8 cellular contexts compared by ENCODE assay signal in the genomic region with DNA sequence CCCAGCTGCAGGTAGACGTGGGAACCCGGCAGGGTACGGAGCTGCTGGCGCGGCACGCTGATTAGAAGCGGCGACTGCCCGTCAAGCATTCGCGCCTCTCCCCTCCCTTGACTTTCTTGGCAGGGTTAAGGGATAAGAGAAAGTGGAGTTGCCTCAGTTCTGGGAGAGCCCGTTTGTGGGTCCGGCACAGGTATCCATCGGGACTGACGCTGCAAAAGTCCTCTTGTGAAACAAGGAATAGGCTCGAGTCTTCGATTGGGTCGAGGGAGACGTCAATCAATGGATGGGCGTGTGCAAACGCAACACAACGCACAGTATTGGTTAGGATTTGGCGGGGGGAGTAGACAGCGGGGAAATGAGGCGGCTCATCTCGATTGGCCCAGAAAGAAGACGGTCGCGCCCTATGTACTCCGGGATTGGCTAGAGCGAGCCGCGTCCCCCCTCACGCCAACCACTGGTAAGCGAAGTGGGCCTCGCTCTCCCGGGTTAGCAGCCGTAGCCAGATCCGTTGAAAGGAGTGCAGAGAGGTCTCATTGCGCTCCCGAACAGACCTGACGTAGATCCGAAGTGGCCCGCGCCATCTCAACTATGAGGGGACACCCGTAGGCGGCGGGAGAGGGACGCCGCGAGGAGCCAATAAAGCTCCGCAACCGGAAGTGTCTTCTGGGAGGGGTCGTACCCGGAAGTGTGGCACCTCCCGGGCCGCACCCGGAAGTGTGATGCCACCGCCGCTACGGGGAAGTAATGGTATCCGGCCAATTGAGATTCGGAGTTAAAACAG. TPM values are rescaled to one million over a fixed set of nuclear protein-coding genes. Genes with fewer than 3 reads are reported as not detected.
A peak's percentile ranks its signal among the peaks of the same experiment; 100 is the strongest.
DNase-seq lines count a peak whose midpoint lies in the region; ATAC-seq and TF ChIP-seq lines count a peak whose summit lies in the region.

TSS of gene MON1B (plus strand) at position 713 of the 781 bp plus-strand sequence. CDS start 296 bp downstream, outside the sequence.

- no peaks in the 10 kb centered on the region for H3K27me3 ChIP-seq in BJ (ENCODE audit: control insufficient read depth, insufficient read depth, low read length)
- H3K27me3 ChIP-seq in colonic mucosa: no peaks in the 10 kb centered on the region
- no peaks in the 10 kb centered on the region for H3K27me3 ChIP-seq in layer of hippocampus (ENCODE audit: control insufficient read depth, insufficient read depth, low read length)

- peaks cover 11% of the 10 kb centered on the region for H3K9me3 Mint-ChIP-seq in activated CD4-positive, alpha-beta T cell treated with anti-CD3 and anti-CD28 coated beads, Interleukin-2, amount 10 ng/mL, durations not matched to agents 24 days and 14 days

- peak within 1 kb of the TSS; percentile 97 for H3K4me3 Mint-ChIP-seq in activated CD4-positive, alpha-beta T cell treated with anti-CD3 and anti-CD28 coated beads, Interleukin-2, amount 10 ng/mL, durations not matched to agents 24 days and 14 days

- peaks cover 8% of the 10 kb centered on the region for H3K4me1 ChIP-seq in colonic mucosa

- ATAC-seq in GM19324 (IDR thresholded peaks at IDR 0.05; ENCODE audit: low FRiP score, unreplicated experiment): peak; percentile 98
- ATAC-seq in HG03469 (IDR thresholded peaks at IDR 0.05; ENCODE audit: unreplicated experiment): peak; percentile 92

- TF ChIP-seq CTCF in BJ (IDR thresholded peaks at IDR 0.05; ENCODE audit: insufficient read depth, low read depth, low read length) (no peak), colonic mucosa (IDR thresholded peaks at IDR 0.05) (no peak)

- CTCF ChIA-PET in BJ (lab: Yijun Ruan, JAX): interaction anchor here (0.8 to 2.3 kb wide), 3 partner anchors 9 to 20 kb away, joined by 3 to 8 read pairs (median 4); no protein-coding TSS in a partner anchor

- H3K27me3 Mint-ChIP-seq in activated CD4-positive, alpha-beta T cell treated with anti-CD3 and anti-CD28 coated beads, Interleukin-2, amount 10 ng/mL, durations not matched to agents 24 days and 14 days: peaks cover 10% of the 10 kb centered on the region

- H3K27ac ChIP-seq in colonic mucosa (peak within 1 kb of the TSS; percentile 99), layer of hippocampus (ENCODE audit: low read depth, low read length) (peak within 1 kb of the TSS; percentile 100)

- H3K4me3 ChIP-seq in BJ (ENCODE audit: low read depth, low read length): peak within 1 kb of the TSS; percentile 84
- peak within 1 kb of the TSS; percentile 87 for H3K4me3 ChIP-seq in colonic mucosa

- peak within 1 kb of the TSS; percentile 99 for H3K27ac Mint-ChIP-seq in activated CD4-positive, alpha-beta T cell treated with anti-CD3 and anti-CD28 coated beads, Interleukin-2, amount 10 ng/mL, durations not matched to agents 24 days and 14 days

- H3K36me3 ChIP-seq in BJ (ENCODE audit: control insufficient read depth, insufficient read depth, low read length) (peaks cover 12% of the 10 kb centered on the region), colonic mucosa (peaks cover 4% of the 10 kb centered on the region)

- DNase-seq in BJ (ENCODE audit: low read depth) (peak; percentile 98), NCI-H526 treated with DMSO at 0.1 percent for 48 hours (lab: John Stamatoyannopoulos, UW) (peak; percentile 96), colonic mucosa (peak; percentile 97)
- peak; percentile 98 for DNase-seq in activated CD4-positive, alpha-beta T cell treated with anti-CD3 and anti-CD28 coated beads, Interleukin-2, amount 10 ng/mL, durations not matched to agents 24 days and 14 days
- DNase-seq in stimulated activated CD4-positive, alpha-beta T cell treated with anti-CD3 and anti-CD28 coated beads, Interleukin-1b, Interleukin-23, amount 100 ng/mL, for 4 hours (ENCODE audit: low read depth in 2 of 2): peak; percentile 80 to 85

- peak within 1 kb of the TSS; percentile 86 to 95 for H3K9ac ChIP-seq in colonic mucosa (ENCODE audit: low read depth in 2 of 2, low read length in 2 of 2)

- no peaks in the 10 kb centered on the region for H3K9me3 ChIP-seq in colonic mucosa

- intact Hi-C loops in activated CD4-positive, alpha-beta T cell treated with anti-CD3 and anti-CD28 coated beads, Interleukin-2, amount 10 ng/mL, durations not matched to agents 24 days and 14 days (cut with micrococcal nuclease): loop anchor here (1.0 to 2.0 kb wide), 6 partner anchors 22 to 1757 kb away; partner anchors contain the start of genes CFDP1, KARS1, TERF2IP and TMEM170A
- intact Hi-C loops in colonic mucosa (cut with DNase I): no loop called here

- POLR2A ChIA-PET in BJ (lab: Charles Lee): interaction anchor here (0.9 kb wide), 1 partner anchor 1542 kb away, joined by 3 read pairs; no protein-coding TSS in a partner anchor

- peaks cover 42% of the 10 kb centered on the region for H3K36me3 Mint-ChIP-seq in activated CD4-positive, alpha-beta T cell treated with anti-CD3 and anti-CD28 coated beads, Interleukin-2, amount 10 ng/mL, durations not matched to agents 24 days and 14 days (ENCODE audit: low read depth)

- H3K4me1 Mint-ChIP-seq in activated CD4-positive, alpha-beta T cell treated with anti-CD3 and anti-CD28 coated beads, Interleukin-2, amount 10 ng/mL, durations not matched to agents 24 days and 14 days: peaks cover 36% of the 10 kb centered on the region

RNA-seq across cellular contexts. Expression of gene MON1B, which starts in this region (rescaled TPM):
- 9.3 and 17.3 TPM in 2 replicates for polyA plus RNA-seq in BJ (2011; rRNA removed)
- 9.1 and 14.9 TPM in 2 replicates for polyA minus RNA-seq in BJ (2011; rRNA and poly(A)+ RNA removed)
- total RNA-seq in activated CD4-positive, alpha-beta T cell treated with anti-CD3 and anti-CD28 coated beads, Interleukin-2, amount 10 ng/mL, durations not matched to agents 24 days and 14 days: 65.7 and 69.3 TPM in 2 replicates
- 100 to 1,000 TPM in 1 of 2 donors, 10 to 100 TPM in 1; 69.6 to 103 TPM for total RNA-seq in colonic mucosa

Comparison
In these comparisons a context has a peak if more than half of its experiments do, and no peak if none do; other contexts are left out.
1. Peak in every context shown above with its lines: DNase-seq, ATAC-seq, H3K4me3 ChIP-seq and H3K27ac ChIP-seq.